7 cellular contexts compared by ENCODE assay signal in genomic region chr14:93214598-93214997, GRCh38.
"Had no signal": no experiment of that assay in that cellular context is flagged by ENCODE, and none has a peak within 500 bp of the region (broad histone marks: within the 10 kb centered on the region; RNA-seq: fewer than 3 reads in every experiment).

No MANE protein-coding gene starts in this region.

- FAIRE-seq: G401.6, GM12891, GM12892, GM18507, GM19239 had no signal

- DNase-seq: GDM1, GF-D8 had no signal
